In the genomic region with DNA sequence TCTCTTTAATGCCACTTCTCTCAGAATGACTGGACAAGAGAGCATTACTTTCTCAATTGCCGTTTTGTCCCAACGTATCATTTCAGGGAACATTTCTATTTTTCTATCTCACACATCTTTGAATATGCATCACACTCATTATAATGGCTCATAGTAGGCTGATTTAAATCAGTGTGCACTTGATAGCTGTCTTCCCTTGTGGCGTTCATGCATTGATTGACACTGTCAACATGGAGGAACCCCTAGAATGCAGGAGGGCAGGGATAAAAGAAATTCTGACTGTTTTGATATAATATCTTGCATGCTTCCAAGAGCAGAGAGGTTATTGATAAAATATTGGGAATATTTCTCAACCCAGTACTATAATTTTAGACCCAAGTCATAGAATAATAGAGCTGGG, we compare ENCODE assay signal across 24 cellular contexts.
"Had no signal": no experiment of that assay in that cellular context is flagged by ENCODE, and none has a peak within 500 bp of the region (broad histone marks: within the 10 kb centered on the region; RNA-seq: fewer than 3 reads in every experiment).

No MANE protein-coding gene starts in this region.

- H3K27me3 ChIP-seq: stomach, suprapubic skin, testis, thyroid gland, tibial artery, tibial nerve, transverse colon, upper lobe of left lung, upper lobe of right lung, uterus, vagina had no signal

- H3K9me3 ChIP-seq: stomach, suprapubic skin, testis, thoracic aorta, thyroid gland, tibial artery, tibial nerve, transverse colon, upper lobe of left lung, upper lobe of right lung, uterus, vagina had no signal

- DNase-seq: stimulated activated CD4-positive, alpha-beta T cell treated with anti-CD3 and anti-CD28 coated beads, Interleukin-2, amount 100 ng/mL, for 48 hours; stimulated activated CD4-positive, alpha-beta T cell treated with anti-CD3 and anti-CD28 coated beads, Interleukin-4, amount 100 ng/mL, for 1 hour; stimulated activated CD4-positive, alpha-beta T cell treated with anti-CD3 and anti-CD28 coated beads, Interleukin-4, amount 100 ng/mL, for 24 hours; stimulated activated CD4-positive, alpha-beta T cell treated with anti-CD3 and anti-CD28 coated beads, Interleukin-4, amount 100 ng/mL, for 4 hours; stimulated activated CD8-positive, alpha-beta memory T cell treated with anti-CD3 and anti-CD28 coated beads, Interleukin-4, amount 100 ng/mL, for 48 hours; stimulated activated naive B cell treated with anti-CD40 and anti-IgM and Interleukin-4, amounts not matched to agents 10 μg/mL and 1 μg/mL and 100 μg/mL, for 72 hours; stimulated activated naive CD4-positive, alpha-beta T cell; stimulated activated naive CD4-positive, alpha-beta T cell treated with Interleukin-2 at 50 U/mL for 16 hours; stimulated activated naive CD8-positive, alpha-beta T cell treated with anti-CD3 and anti-CD28 coated beads, Interleukin-15, amount 100 ng/mL, for 72 hours; stimulated activated naive CD8-positive, alpha-beta T cell treated with anti-CD3 and anti-CD28 coated beads, Interleukin-15, Interleukin-2, amounts not matched to agents 100 U/mL and 50 U/mL, for 24 hours; stomach; substantia nigra; testis; thyroid gland; tibial artery; transverse colon; trophoblast cell; upper lobe of right lung; uterus had no signal

- H3K36me3 ChIP-seq: stomach, suprapubic skin, thoracic aorta, thyroid gland, tibial artery, tibial nerve, transverse colon, upper lobe of left lung, upper lobe of right lung, uterus, vagina had no signal

- H3K27ac ChIP-seq: stomach, suprapubic skin, testis, thoracic aorta, thyroid gland, tibial artery, tibial nerve, transverse colon, upper lobe of left lung, upper lobe of right lung, uterus, vagina had no signal

- H3K4me3 ChIP-seq: stomach, suprapubic skin, testis, thoracic aorta, thyroid gland, tibial artery, tibial nerve, transverse colon, upper lobe of left lung, upper lobe of right lung, uterus, vagina had no signal
